ENCODE assay signal across 1 cellular context in the genomic region with DNA sequence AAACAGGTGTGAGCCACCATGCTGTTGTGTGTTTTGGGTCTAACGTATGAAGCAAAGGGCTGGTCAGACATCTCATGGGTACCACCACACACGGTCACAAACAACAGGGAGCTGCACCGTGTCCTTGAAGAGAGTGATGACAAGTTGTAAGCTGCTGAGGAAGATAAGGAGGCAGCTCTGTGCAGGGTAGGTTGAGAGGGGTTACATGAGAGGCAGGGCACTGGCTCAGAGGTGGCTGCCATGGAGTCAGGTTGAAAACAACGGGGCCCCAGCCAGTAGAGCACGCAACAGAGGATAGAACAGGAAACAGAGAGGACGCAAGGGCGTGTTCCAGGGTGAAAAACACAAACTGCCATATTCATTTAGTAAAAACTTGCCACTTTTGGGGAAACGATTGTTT.
TF ChIP-seq lines count a peak whose summit lies in the region.

No MANE protein-coding gene starts in this region.

TF ChIP-seq in WTC11, 78 proteins besides CTCF, POLR2A, EP300 and RAD21 (continued from another document):
- TF ChIP-seq, protein P1, sequence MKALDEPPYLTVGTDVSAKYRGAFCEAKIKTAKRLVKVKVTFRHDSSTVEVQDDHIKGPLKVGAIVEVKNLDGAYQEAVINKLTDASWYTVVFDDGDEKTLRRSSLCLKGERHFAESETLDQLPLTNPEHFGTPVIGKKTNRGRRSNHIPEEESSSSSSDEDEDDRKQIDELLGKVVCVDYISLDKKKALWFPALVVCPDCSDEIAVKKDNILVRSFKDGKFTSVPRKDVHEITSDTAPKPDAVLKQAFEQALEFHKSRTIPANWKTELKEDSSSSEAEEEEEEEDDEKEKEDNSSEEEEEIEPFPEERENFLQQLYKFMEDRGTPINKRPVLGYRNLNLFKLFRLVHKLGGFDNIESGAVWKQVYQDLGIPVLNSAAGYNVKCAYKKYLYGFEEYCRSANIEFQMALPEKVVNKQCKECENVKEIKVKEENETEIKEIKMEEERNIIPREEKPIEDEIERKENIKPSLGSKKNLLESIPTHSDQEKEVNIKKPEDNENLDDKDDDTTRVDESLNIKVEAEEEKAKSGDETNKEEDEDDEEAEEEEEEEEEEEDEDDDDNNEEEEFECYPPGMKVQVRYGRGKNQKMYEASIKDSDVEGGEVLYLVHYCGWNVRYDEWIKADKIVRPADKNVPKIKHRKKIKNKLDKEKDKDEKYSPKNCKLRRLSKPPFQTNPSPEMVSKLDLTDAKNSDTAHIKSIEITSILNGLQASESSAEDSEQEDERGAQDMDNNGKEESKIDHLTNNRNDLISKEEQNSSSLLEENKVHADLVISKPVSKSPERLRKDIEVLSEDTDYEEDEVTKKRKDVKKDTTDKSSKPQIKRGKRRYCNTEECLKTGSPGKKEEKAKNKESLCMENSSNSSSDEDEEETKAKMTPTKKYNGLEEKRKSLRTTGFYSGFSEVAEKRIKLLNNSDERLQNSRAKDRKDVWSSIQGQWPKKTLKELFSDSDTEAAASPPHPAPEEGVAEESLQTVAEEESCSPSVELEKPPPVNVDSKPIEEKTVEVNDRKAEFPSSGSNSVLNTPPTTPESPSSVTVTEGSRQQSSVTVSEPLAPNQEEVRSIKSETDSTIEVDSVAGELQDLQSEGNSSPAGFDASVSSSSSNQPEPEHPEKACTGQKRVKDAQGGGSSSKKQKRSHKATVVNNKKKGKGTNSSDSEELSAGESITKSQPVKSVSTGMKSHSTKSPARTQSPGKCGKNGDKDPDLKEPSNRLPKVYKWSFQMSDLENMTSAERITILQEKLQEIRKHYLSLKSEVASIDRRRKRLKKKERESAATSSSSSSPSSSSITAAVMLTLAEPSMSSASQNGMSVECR (CRISPR knock-in tag; IDR thresholded peaks at IDR 0.05; ENCODE audit: borderline replicate concordance), result no peak
- no peak for TF ChIP-seq ZNF396 (CRISPR knock-in tag; IDR thresholded peaks at IDR 0.05; ENCODE audit: borderline replicate concordance)
- no peak for TF ChIP-seq TCF7 (CRISPR knock-in tag; IDR thresholded peaks at IDR 0.05; ENCODE audit: low read depth)
- no peak for TF ChIP-seq ZNF317 (CRISPR knock-in tag; IDR thresholded peaks at IDR 0.05; ENCODE audit: borderline replicate concordance, low read depth)
- TF ChIP-seq, protein P2, sequence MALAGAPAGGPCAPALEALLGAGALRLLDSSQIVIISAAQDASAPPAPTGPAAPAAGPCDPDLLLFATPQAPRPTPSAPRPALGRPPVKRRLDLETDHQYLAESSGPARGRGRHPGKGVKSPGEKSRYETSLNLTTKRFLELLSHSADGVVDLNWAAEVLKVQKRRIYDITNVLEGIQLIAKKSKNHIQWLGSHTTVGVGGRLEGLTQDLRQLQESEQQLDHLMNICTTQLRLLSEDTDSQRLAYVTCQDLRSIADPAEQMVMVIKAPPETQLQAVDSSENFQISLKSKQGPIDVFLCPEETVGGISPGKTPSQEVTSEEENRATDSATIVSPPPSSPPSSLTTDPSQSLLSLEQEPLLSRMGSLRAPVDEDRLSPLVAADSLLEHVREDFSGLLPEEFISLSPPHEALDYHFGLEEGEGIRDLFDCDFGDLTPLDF (CRISPR knock-in tag; IDR thresholded peaks at IDR 0.05), result no peak
- no peak for TF ChIP-seq TEAD4 (CRISPR knock-in tag; IDR thresholded peaks at IDR 0.05)
- no peak for TF ChIP-seq SP1 (CRISPR knock-in tag; conservative IDR thresholded peaks at IDR 0.05)
- TF ChIP-seq, protein P3, sequence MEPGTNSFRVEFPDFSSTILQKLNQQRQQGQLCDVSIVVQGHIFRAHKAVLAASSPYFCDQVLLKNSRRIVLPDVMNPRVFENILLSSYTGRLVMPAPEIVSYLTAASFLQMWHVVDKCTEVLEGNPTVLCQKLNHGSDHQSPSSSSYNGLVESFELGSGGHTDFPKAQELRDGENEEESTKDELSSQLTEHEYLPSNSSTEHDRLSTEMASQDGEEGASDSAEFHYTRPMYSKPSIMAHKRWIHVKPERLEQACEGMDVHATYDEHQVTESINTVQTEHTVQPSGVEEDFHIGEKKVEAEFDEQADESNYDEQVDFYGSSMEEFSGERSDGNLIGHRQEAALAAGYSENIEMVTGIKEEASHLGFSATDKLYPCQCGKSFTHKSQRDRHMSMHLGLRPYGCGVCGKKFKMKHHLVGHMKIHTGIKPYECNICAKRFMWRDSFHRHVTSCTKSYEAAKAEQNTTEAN (CRISPR knock-in tag; IDR thresholded peaks at IDR 0.05), result no peak
- TF ChIP-seq GRHL2 (CRISPR knock-in tag; IDR thresholded peaks at IDR 0.05; ENCODE audit: insufficient replicate concordance, severe bottlenecking), result no peak
- no peak for TF ChIP-seq CREM (CRISPR knock-in tag; IDR thresholded peaks at IDR 0.05)
- TF ChIP-seq ZNF121 (CRISPR knock-in tag; IDR thresholded peaks at IDR 0.05), result no peak
- no peak for TF ChIP-seq NFYB (CRISPR knock-in tag; conservative IDR thresholded peaks at IDR 0.05; ENCODE audit: low read depth)
- no peak for TF ChIP-seq ZBTB21 (CRISPR knock-in tag; IDR thresholded peaks at IDR 0.05; ENCODE audit: borderline replicate concordance)
